8 cellular contexts compared by ENCODE assay signal in the genomic region with DNA sequence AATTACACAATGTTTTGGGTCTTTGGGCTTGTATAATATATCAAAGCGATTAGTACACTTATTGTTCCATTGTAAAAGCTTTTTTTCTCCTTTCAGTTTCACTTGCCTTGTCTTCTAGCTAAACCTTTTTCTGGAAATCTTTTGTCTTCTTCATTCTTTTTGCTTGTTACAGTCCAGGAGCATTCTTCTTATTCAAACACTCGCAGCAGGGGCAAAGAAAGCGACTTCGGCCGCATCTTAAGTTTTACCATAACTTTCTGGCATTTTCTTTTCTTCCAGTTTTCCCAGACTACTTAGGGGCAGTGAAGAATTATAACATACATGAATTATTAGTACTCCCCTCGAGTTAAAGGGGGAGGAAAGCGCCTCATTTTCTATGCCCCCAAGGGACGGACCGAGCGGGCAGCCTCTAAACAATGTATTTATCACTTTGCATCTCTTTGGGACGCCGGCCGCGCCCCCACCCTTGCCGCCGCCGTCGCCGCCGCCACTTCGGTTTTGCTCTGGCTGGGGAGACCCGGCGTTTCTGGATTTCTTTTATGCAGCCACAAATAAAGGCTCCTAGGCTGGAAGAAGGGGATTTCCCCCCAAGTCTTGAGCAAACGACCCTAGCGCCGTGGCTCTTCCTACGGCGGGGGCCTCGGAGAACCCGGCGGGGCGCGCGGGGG. TPM values are rescaled to one million over a fixed set of nuclear protein-coding genes. Genes with fewer than 3 reads are reported as not detected.
A peak's percentile ranks its signal among the peaks of the same experiment; 100 is the strongest.
DNase-seq lines count a peak whose midpoint lies in the region; ATAC-seq and TF ChIP-seq lines count a peak whose summit lies in the region.

No MANE protein-coding gene starts in this region.

- POLR2A ChIA-PET in CD4-positive, alpha-beta memory T cell (lab: Charles Lee; ENCODE audit: partially characterized antibody) = no interaction called here

- H3K27ac Mint-ChIP-seq in CD4-positive, alpha-beta memory T cell = no peak overlapping the region

- ATAC-seq in HG03354 (IDR thresholded peaks at IDR 0.05; ENCODE audit: poor library complexity, severe bottlenecking, unreplicated experiment) (no peak), sciatic nerve (no peak)

- peaks cover 61 to 65% of the 10 kb centered on the region in 2 donors for H3K27me3 Mint-ChIP-seq in CD4-positive, alpha-beta memory T cell

- H2BK5ac ChIP-seq in neuronal stem cell (ENCODE audit: low read length) = no peak overlapping the region

- no peak overlapping the region for H3K4ac ChIP-seq in neuronal stem cell (ENCODE audit: low read length)

- peak overlapping the region; percentile 53 for H3K4me2 ChIP-seq in neuronal stem cell (ENCODE audit: insufficient read depth, low read length, poor library complexity, severe bottlenecking)

- H3K36me3 ChIP-seq in CD4-positive, alpha-beta memory T cell (ENCODE audit: insufficient read depth, low read length) = no peaks in the 10 kb centered on the region
- H3K36me3 ChIP-seq in effector memory CD4-positive, alpha-beta T cell (ENCODE audit: control insufficient read depth, insufficient read depth, low read length) = no peaks in the 10 kb centered on the region
- H3K36me3 ChIP-seq in neuronal stem cell (replicated peaks in 1 of 2; ENCODE audit: control insufficient read depth in 2 of 2, insufficient read depth in 2 of 2, low read length in 2 of 2) (no peaks in the 10 kb centered on the region), SJCRH30 (no peaks in the 10 kb centered on the region)

- DNase-seq in CD4-positive, alpha-beta memory T cell = no peak
- DNase-seq in HFF-Myc (ENCODE audit: extremely low read depth, low read depth) (no peak), neuronal stem cell (ENCODE audit: low spot score) (peak; percentile 44), SJCRH30 (no peak), sciatic nerve (ENCODE audit: low spot score) (no peak), NCI-H1417 (lab: John Stamatoyannopoulos, UW) (no peak)
- no peak for DNase-seq in effector memory CD4-positive, alpha-beta T cell

- no CpG with 5 or more reads among the region's 34 CpGs for WGBS in neuronal stem cell (ENCODE audit: extremely low coverage in 2 of 2, insufficient read length in 2 of 2, insufficient replicate concordance in 1 of 2), 2 donors

- peaks cover 24% of the 10 kb centered on the region for H3K27me3 ChIP-seq in CD4-positive, alpha-beta memory T cell (ENCODE audit: insufficient read depth, low read length)
- peaks cover 42% of the 10 kb centered on the region for H3K27me3 ChIP-seq in effector memory CD4-positive, alpha-beta T cell (replicated peaks; ENCODE audit: control insufficient read depth, insufficient read depth, low read length, poor library complexity, severe bottlenecking)
- H3K27me3 ChIP-seq in neuronal stem cell (ENCODE audit: control insufficient read depth in 3 of 3, insufficient read depth in 3 of 3, low read depth in 1 of 3, low read length in 3 of 3) (peaks cover 31 to 100% (median 95%) of the 10 kb centered on the region in 3 experiments), SJCRH30 (peaks cover 24% of the 10 kb centered on the region)

- H3K23ac ChIP-seq in neuronal stem cell (ENCODE audit: low read depth, low read length, poor library complexity) = no peak overlapping the region

- no peaks in the 10 kb centered on the region for H3K9me3 Mint-ChIP-seq in CD4-positive, alpha-beta memory T cell

- CTCF ChIA-PET in CD4-positive, alpha-beta memory T cell (lab: Charles Lee; ENCODE audit: partially characterized antibody) = interaction anchor here (1.0 to 1.3 kb wide), 2 partner anchors 18 to 22 kb away, joined by 3 read pairs; no protein-coding TSS in a partner anchor

- TF ChIP-seq CTCF in HFF-Myc (IDR thresholded peaks at IDR 0.05; ENCODE audit: low read depth, low read length, missing control alignments) = no peak

- no peak overlapping the region for H3K14ac ChIP-seq in neuronal stem cell (ENCODE audit: low read length)

- intact Hi-C loops in CD4-positive, alpha-beta memory T cell (cut with micrococcal nuclease) = no loop called here
- intact Hi-C loops in sciatic nerve (cut with DNase I) = no loop called here

- no peak overlapping the region for H2AK5ac ChIP-seq in neuronal stem cell (ENCODE audit: low read depth, low read length)

- peak overlapping the region in 1 of 2 donors; percentile 40 for H3K4me3 ChIP-seq in CD4-positive, alpha-beta memory T cell (ENCODE audit: low read length in 2 of 2)
- H3K4me3 ChIP-seq in HFF-Myc (replicated peaks; ENCODE audit: low read depth, low read length) = peak overlapping the region; percentile 20; the same call in 1 of the 2 replicates
- H3K4me3 ChIP-seq in effector memory CD4-positive, alpha-beta T cell (ENCODE audit: insufficient read depth, low read depth, low read length, poor library complexity, severe bottlenecking) = peak overlapping the region; percentile 59
- H3K4me3 ChIP-seq in neuronal stem cell (ENCODE audit: low read length in 2 of 2) = no peak overlapping the region
- no peak overlapping the region for H3K4me3 ChIP-seq in SJCRH30

- H3K36me3 Mint-ChIP-seq in CD4-positive, alpha-beta memory T cell = no peaks in the 10 kb centered on the region

- H2AFZ ChIP-seq in neuronal stem cell (ENCODE audit: low read length) = peak overlapping the region; percentile 74

- H3K27ac ChIP-seq in CD4-positive, alpha-beta memory T cell (ENCODE audit: low read depth, low read length) = no peak overlapping the region
- no peak overlapping the region for H3K27ac ChIP-seq in effector memory CD4-positive, alpha-beta T cell (ENCODE audit: insufficient read depth, low read length, poor library complexity, severe bottlenecking)
- no peak overlapping the region for H3K27ac ChIP-seq in neuronal stem cell (replicated peaks; ENCODE audit: low read length)
- H3K27ac ChIP-seq in SJCRH30 = no peak overlapping the region

- H3K4me1 ChIP-seq in CD4-positive, alpha-beta memory T cell (ENCODE audit: insufficient read depth, low read length) = peaks cover 21% of the 10 kb centered on the region
- peaks cover 5% of the 10 kb centered on the region for H3K4me1 ChIP-seq in effector memory CD4-positive, alpha-beta T cell (ENCODE audit: control insufficient read depth, insufficient read depth, low read length, poor library complexity, severe bottlenecking)
- peaks cover 5 to 13% of the 10 kb centered on the region in 2 donors for H3K4me1 ChIP-seq in neuronal stem cell (ENCODE audit: control insufficient read depth in 2 of 2, insufficient read depth in 1 of 2, low read depth in 1 of 2, low read length in 2 of 2)
- H3K4me1 ChIP-seq in SJCRH30 = 0 out of 2 replicates have a peak, but pooled peaks cover 4% of the 10 kb centered on the region

- no peak overlapping the region for H2BK12ac ChIP-seq in neuronal stem cell (ENCODE audit: low read length)

- peaks cover 5 to 20% (median 13%) of the 10 kb centered on the region in 4 donors for H3K4me1 Mint-ChIP-seq in CD4-positive, alpha-beta memory T cell

- no peak overlapping the region for H2BK120ac ChIP-seq in neuronal stem cell (ENCODE audit: low read depth, low read length)

- peak overlapping the region; percentile 73 to 85 (median 80) for H3K4me3 Mint-ChIP-seq in CD4-positive, alpha-beta memory T cell

- H4K91ac ChIP-seq in neuronal stem cell (ENCODE audit: low read depth, low read length, poor library complexity) = no peak overlapping the region

- H4K8ac ChIP-seq in neuronal stem cell (ENCODE audit: low read depth, low read length) = no peak overlapping the region

- H3K18ac ChIP-seq in neuronal stem cell (ENCODE audit: low read length) = peak overlapping the region; percentile 72

- no peaks in the 10 kb centered on the region for H3K9me3 ChIP-seq in CD4-positive, alpha-beta memory T cell (ENCODE audit: control insufficient read depth in 1 of 2, low read length in 2 of 2)
- H3K9me3 ChIP-seq in effector memory CD4-positive, alpha-beta T cell (ENCODE audit: control insufficient read depth, low read length) = no peaks in the 10 kb centered on the region
- H3K9me3 ChIP-seq in neuronal stem cell (replicated peaks in 1 of 2; ENCODE audit: control insufficient read depth in 2 of 2, insufficient read depth in 1 of 2, low read depth in 1 of 2, low read length in 2 of 2) = peaks cover 0 to 2% of the 10 kb centered on the region in 2 donors
- H3K9me3 ChIP-seq in SJCRH30 (replicated peaks) = no peaks in the 10 kb centered on the region

- no peaks in the 10 kb centered on the region for H3K79me1 ChIP-seq in neuronal stem cell (ENCODE audit: low read depth, low read length)

- H3K9ac ChIP-seq in neuronal stem cell (ENCODE audit: low read depth, low read length, poor library complexity) = no peak overlapping the region

- H2BK15ac ChIP-seq in neuronal stem cell (ENCODE audit: low read length) = no peak overlapping the region

RNA-seq across cellular contexts. Expression of a gene that starts 7.5 kb away (rescaled TPM):
- total RNA-seq in CD4-positive, alpha-beta memory T cell = not detected
- not detected for polyA plus RNA-seq in CD4-positive, alpha-beta memory T cell
- 0.04 TPM for polyA plus RNA-seq in neuronal stem cell (2013, experiment 1 of 2)
- 0.03 TPM for polyA plus RNA-seq in neuronal stem cell (2013, experiment 2 of 2)
- total RNA-seq in SJCRH30 (2014; rRNA removed; shearing (Covaris generic)) = not detected in 2 replicates
- total RNA-seq in sciatic nerve = not detected

RNA-seq across cellular contexts. Expression of a gene that starts 35.5 kb away (rescaled TPM):
- not detected for total RNA-seq in CD4-positive, alpha-beta memory T cell
- polyA plus RNA-seq in CD4-positive, alpha-beta memory T cell = not detected
- 1.7 TPM for polyA plus RNA-seq in neuronal stem cell (2013, experiment 1 of 2)
- 1.8 TPM for polyA plus RNA-seq in neuronal stem cell (2013, experiment 2 of 2)
- total RNA-seq in SJCRH30 (2014; rRNA removed; shearing (Covaris generic)) = not detected in 2 replicates
- total RNA-seq in sciatic nerve = 184 TPM

Comparison
In these comparisons a context has a peak if more than half of its experiments do, and no peak if none do; other contexts are left out.
1. H3K4me3 ChIP-seq: peak in HFF-Myc (single experiment) and effector memory CD4-positive, alpha-beta T cell (single experiment); none in neuronal stem cell (0 of 2) and SJCRH30 (single experiment).
2. RNA of a gene that starts 35.5 kb away (total RNA-seq): 184 TPM in sciatic nerve (single experiment); not detected in CD4-positive, alpha-beta memory T cell and not detected in SJCRH30; every median in the first group is over 100 times any median in the second.